Comparison of ENCODE assay signal across 1 cellular context in genomic region chr4:1593881-1594345, GRCh38.
TF ChIP-seq lines count a peak whose summit lies in the region.

No MANE protein-coding gene starts in this region.

TF ChIP-seq in HepG2, 621 proteins besides CTCF, POLR2A, EP300 and RAD21 (continued from another document):
- no peak for TF ChIP-seq ZNF280B (CRISPR knock-in tag; IDR thresholded peaks at IDR 0.05; ENCODE audit: borderline replicate concordance)
